In the genomic region with DNA sequence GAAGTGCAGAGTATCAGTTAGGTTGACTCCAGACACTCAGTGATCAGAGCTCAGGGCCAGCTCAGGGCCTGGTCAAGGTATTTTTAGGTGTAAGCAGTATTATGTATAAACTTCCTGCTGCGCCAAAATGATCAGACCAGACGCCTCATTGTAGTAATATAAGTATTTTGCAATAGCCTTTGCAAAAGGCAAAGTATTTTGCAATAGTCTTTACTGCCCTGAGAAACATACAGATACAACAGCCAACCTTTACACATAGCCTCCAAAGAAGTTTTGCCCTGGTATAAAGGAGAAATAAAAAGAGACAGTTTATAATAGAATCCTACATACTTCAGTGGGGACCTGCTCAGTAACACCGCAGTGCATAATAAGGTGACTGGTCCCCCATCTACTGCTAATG, we compare ENCODE assay signal across 14 cellular contexts.
DNase-seq lines count a peak whose midpoint lies in the region; ATAC-seq, FAIRE-seq and TF ChIP-seq lines count a peak whose summit lies in the region.
"Had no signal": no experiment of that assay in that cellular context is flagged by ENCODE, and none has a peak within 500 bp of the region (broad histone marks: within the 10 kb centered on the region; RNA-seq: fewer than 3 reads in every experiment).

No MANE protein-coding gene starts in this region.

- no peak for DNase-seq in HepG2 (ENCODE audit: low spot score)
- no peak for DNase-seq in right lobe of liver
- DNase-seq in NOMO-1 treated with DMSO at 0.1 percent for 48 hours (lab: John Stamatoyannopoulos, UW; ENCODE audit: unreplicated experiment) = peak; percentile 20
- no peak for DNase-seq in H1 (ENCODE audit: low read depth in 1 of 2, low spot score in 2 of 2)
- no peak for DNase-seq in cerebellum (ENCODE audit: low spot score)
- DNase-seq in NCI-H2171 (lab: John Stamatoyannopoulos, UW) = no peak
- DNase-seq: 8988T; Calu3; CD4-positive, CD25-positive, alpha-beta regulatory T cell; DMS 273 treated with DMSO at 0.1 percent for 48 hours had no signal

- H3K4me2 ChIP-seq in HepG2 (ENCODE audit: low read depth, low read length) (no peak overlapping the region), H1 (ENCODE audit: insufficient read depth in 1 of 2, low read depth in 2 of 2, low read length in 2 of 2) (no peak overlapping the region)
- H3K4me2 ChIP-seq: BLaER1 treated with 17β-estradiol and CSF1 and Interleukin-3, amounts not matched to agents 10 nM and 100 nM had no signal

- H3K27ac ChIP-seq in HepG2 (ENCODE audit: extremely low read length, insufficient read depth, low read length) = no peak overlapping the region
- H3K27ac ChIP-seq in right lobe of liver = no peak overlapping the region
- H3K27ac ChIP-seq in H1 (ENCODE audit: low read depth, low read length) = no peak overlapping the region
- H3K27ac ChIP-seq: BLaER1 treated with 17β-estradiol and CSF1 and Interleukin-3, amounts not matched to agents 10 nM and 100 nM had no signal

- H3K23me2 ChIP-seq in H1 (ENCODE audit: low read depth, low read length) = no peaks in the 10 kb centered on the region

- H4K91ac ChIP-seq in H1 (replicated peaks; ENCODE audit: insufficient read length, low read length) = no peak overlapping the region

- TF ChIP-seq POLR2A in HepG2 (IDR thresholded peaks at IDR 0.05; ENCODE audit: insufficient read depth in 1 of 2, low read depth in 2 of 2, low read length in 2 of 2) = no peak
- TF ChIP-seq POLR2A in right lobe of liver (IDR thresholded peaks at IDR 0.05) = no peak
- TF ChIP-seq POLR2A in H1 (IDR thresholded peaks at IDR 0.05; ENCODE audit: control extremely low read depth in 1 of 2, low read depth in 2 of 2, low read length in 2 of 2) = no peak

- H3K79me1 ChIP-seq in H1 (ENCODE audit: low read depth, low read length) = no peaks in the 10 kb centered on the region

- CTCF ChIA-PET in HepG2 (lab: Yijun Ruan, JAX; ENCODE audit: low intra/inter-chr PET ratio, low total read pairs) = no interaction called here
- CTCF ChIA-PET in H1 (lab: Charles Lee; ENCODE audit: partially characterized antibody) = interaction anchor here (0.9 to 5.6 kb wide), 7 partner anchors 10 to 60 kb away, joined by 3 to 38 read pairs (median 5); no protein-coding TSS in a partner anchor

- intact Hi-C loops in HepG2 (cut with micrococcal nuclease; ENCODE audit: unreplicated experiment) = no loop called here
- intact Hi-C loops in right lobe of liver (cut with DNase I) = no loop called here

- H3K79me2 ChIP-seq in HepG2 (ENCODE audit: insufficient read depth, low read length) (no peaks in the 10 kb centered on the region), H1 (ENCODE audit: control insufficient read depth in 1 of 2, insufficient read depth in 2 of 2, low read length in 2 of 2) (no peaks in the 10 kb centered on the region)

- in situ Hi-C loops in HepG2 (cut with HindIII; ENCODE audit: extremely low pct_ligation_motif_present, low pct_unique_long_range_greater_than_20kb) = no loop called here

- BruUV-seq in HepG2 (replicated peaks; lab: Mats Ljungman, UMichigan) = no TSS peak

- WGBS in HepG2 (ENCODE audit: low lambda C conversion rate) = 29% methylated on average over 3 of the region's 3 CpGs
- WGBS in right lobe of liver (ENCODE audit: insufficient coverage, low coverage, low lambda C conversion rate, missing lambda C conversion rate) = 58% methylated on average over 3 of the region's 3 CpGs
- WGBS in H1 (ENCODE audit: extremely low coverage in 1 of 2, insufficient coverage in 1 of 2, insufficient read length in 1 of 2, insufficient replicate concordance in 2 of 2, low coverage in 1 of 2, low lambda C conversion rate in 2 of 2, missing lambda C conversion rate in 1 of 2), 2 experiments = 89% methylated on average over 3 of the region's 3 CpGs; no CpG with 5 or more reads in 1 of the 2 experiments

- H3K4me3 ChIP-seq in HepG2 (replicated peaks in 1 of 3; ENCODE audit: insufficient read depth in 1 of 3, low read depth in 2 of 3, low read length in 3 of 3) = no peak overlapping the region
- no peak overlapping the region for H3K4me3 ChIP-seq in right lobe of liver
- no peak overlapping the region for H3K4me3 ChIP-seq in H1 (ENCODE audit: extremely low read depth in 1 of 4, insufficient read depth in 2 of 4, low read depth in 3 of 4, low read length in 4 of 4)
- H3K4me3 ChIP-seq: BLaER1 treated with 17β-estradiol and CSF1 and Interleukin-3, amounts not matched to agents 10 nM and 100 nM had no signal

- no peak for ATAC-seq in HepG2
- no peak for ATAC-seq in right lobe of liver
- no peak for ATAC-seq in HG02610 (IDR thresholded peaks at IDR 0.05; ENCODE audit: unreplicated experiment)
- ATAC-seq: HCT116 had no signal

- POLR2A ChIA-PET in HepG2 (lab: Yijun Ruan, JAX) (no interaction called here), H1 (lab: Charles Lee; ENCODE audit: partially characterized antibody) (no interaction called here)

- no peak for TF ChIP-seq CTCF in HepG2 (CRISPR knock-in tag; IDR thresholded peaks at IDR 0.05)
- TF ChIP-seq CTCF in right lobe of liver (IDR thresholded peaks at IDR 0.05) = no peak
- TF ChIP-seq CTCF in H1 (IDR thresholded peaks at IDR 0.05; ENCODE audit: control extremely low read depth in 1 of 3, insufficient read depth in 1 of 3, low read depth in 1 of 3, low read length in 3 of 3) = no peak

- FAIRE-seq in HepG2 (lab: Jason Lieb, UNC) (no peak), H1 (lab: Jason Lieb, UNC) (no peak)
- FAIRE-seq: H54 had no signal

- H2BK20ac ChIP-seq in H1 (ENCODE audit: low read length) = no peak overlapping the region

- H3K36me3 ChIP-seq in HepG2 (replicated peaks in 1 of 2; ENCODE audit: control insufficient read depth in 1 of 2, insufficient read depth in 2 of 2, low read length in 2 of 2) (no peaks in the 10 kb centered on the region), right lobe of liver (no peaks in the 10 kb centered on the region), H1 (ENCODE audit: control insufficient read depth in 2 of 4, insufficient read depth in 4 of 4, low read length in 3 of 4) (no peaks in the 10 kb centered on the region)
- H3K36me3 ChIP-seq: BLaER1 treated with 17β-estradiol and CSF1 and Interleukin-3, amounts not matched to agents 10 nM and 100 nM had no signal

- no peaks in the 10 kb centered on the region; the same call in 1 of the 2 replicates for H4K20me1 ChIP-seq in HepG2 (ENCODE audit: insufficient read depth, low read length)
- no peaks in the 10 kb centered on the region for H4K20me1 ChIP-seq in H1 (replicated peaks in 1 of 2; ENCODE audit: control insufficient read depth in 1 of 2, insufficient read depth in 2 of 2, low read length in 2 of 2)
- H4K20me1 ChIP-seq: BLaER1 treated with 17β-estradiol and CSF1 and Interleukin-3, amounts not matched to agents 10 nM and 100 nM had no signal

- H3K4ac ChIP-seq in H1 (replicated peaks; ENCODE audit: insufficient read length, low read depth, low read length) = no peak overlapping the region

- H4K5ac ChIP-seq in H1 (ENCODE audit: insufficient read length, low read depth, low read length) = no peak overlapping the region

- H3K14ac ChIP-seq in H1 (ENCODE audit: insufficient read length) = no peak overlapping the region

- peak overlapping the region; percentile 26; the same call in 1 of the 2 replicates for H2AK5ac ChIP-seq in H1 (ENCODE audit: low read depth, low read length)

- H2BK15ac ChIP-seq in H1 (ENCODE audit: low read length) = 0 out of 2 replicates have a peak overlapping the region, but pooled peaks have one; percentile 89

- H2AFZ ChIP-seq in HepG2 (ENCODE audit: low read length) (no peak overlapping the region), H1 (ENCODE audit: low read length) (no peak overlapping the region)

- H2BK12ac ChIP-seq in H1 (ENCODE audit: low read depth, low read length) = 0 out of 2 replicates have a peak overlapping the region, but pooled peaks have one; percentile 43

- no peak overlapping the region for H3K18ac ChIP-seq in H1 (ENCODE audit: extremely low read depth, low read length)

- H3K23ac ChIP-seq in H1 (ENCODE audit: insufficient read length) = no peak overlapping the region

- no peak overlapping the region for H3K56ac ChIP-seq in H1 (replicated peaks; ENCODE audit: insufficient read length, low read depth, low read length)

- H2BK5ac ChIP-seq in H1 (ENCODE audit: low read depth, low read length) = no peak overlapping the region

- TF ChIP-seq EP300 in HepG2 (IDR thresholded peaks at IDR 0.05; ENCODE audit: low read depth in 2 of 2, low read length in 2 of 2) (no peak), HepG2 (CRISPR knock-in tag; IDR thresholded peaks at IDR 0.05; ENCODE audit: borderline replicate concordance) (no peak), H1 (IDR thresholded peaks at IDR 0.05; ENCODE audit: borderline replicate concordance in 1 of 2, low read depth in 2 of 2, low read length in 2 of 2) (no peak)

- peaks cover 0 to 10% of the 10 kb centered on the region in 2 experiments; a peak in 1 of 5 replicates for H3K27me3 ChIP-seq in HepG2 (ENCODE audit: control insufficient read depth in 1 of 2, insufficient read depth in 2 of 2, low read length in 2 of 2)
- H3K27me3 ChIP-seq in right lobe of liver = no peaks in the 10 kb centered on the region
- 0 out of 7 replicates have a peak, but pooled peaks cover 0 to 2% (median 0%) of the 10 kb centered on the region in 4 experiments for H3K27me3 ChIP-seq in H1 (replicated peaks in 1 of 4; ENCODE audit: control insufficient read depth in 3 of 4, extremely low read depth in 1 of 4, insufficient read depth in 3 of 4, low read length in 3 of 4)
- H3K27me3 ChIP-seq: BLaER1 treated with 17β-estradiol and CSF1 and Interleukin-3, amounts not matched to agents 10 nM and 100 nM had no signal

- H4K8ac ChIP-seq in H1 (ENCODE audit: extremely low read depth, insufficient read depth, low read length) = no peak overlapping the region

- TF ChIP-seq RAD21 in HepG2 (CRISPR knock-in tag; IDR thresholded peaks at IDR 0.05) = no peak
- no peak for TF ChIP-seq RAD21 in H1 (IDR thresholded peaks at IDR 0.05 in 1 of 2, conservative IDR thresholded peaks at IDR 0.05 in 1 of 2; ENCODE audit: low read depth in 2 of 2, low read length in 2 of 2)

- H3K9ac ChIP-seq in HepG2 (ENCODE audit: insufficient read depth, low read depth, low read length) = no peak overlapping the region
- no peak overlapping the region for H3K9ac ChIP-seq in H1 (replicated peaks in 1 of 4; ENCODE audit: extremely low read depth in 1 of 4, low read depth in 3 of 4, low read length in 3 of 4)
- H3K9ac ChIP-seq: BLaER1 treated with 17β-estradiol and CSF1 and Interleukin-3, amounts not matched to agents 10 nM and 100 nM had no signal

- no peaks in the 10 kb centered on the region for H3K9me3 ChIP-seq in HepG2 (ENCODE audit: low read length)
- no peaks in the 10 kb centered on the region for H3K9me3 ChIP-seq in right lobe of liver
- no peaks in the 10 kb centered on the region for H3K9me3 ChIP-seq in H1 (ENCODE audit: insufficient read depth in 2 of 2, low read depth in 1 of 2, low read length in 1 of 2)
- H3K9me3 ChIP-seq: BLaER1 treated with 17β-estradiol and CSF1 and Interleukin-3, amounts not matched to agents 10 nM and 100 nM had no signal

- 0 out of 2 replicates have a peak, but pooled peaks cover 8% of the 10 kb centered on the region for H3K4me1 ChIP-seq in HepG2 (ENCODE audit: insufficient read depth, low read length)
- no peaks in the 10 kb centered on the region for H3K4me1 ChIP-seq in right lobe of liver
- H3K4me1 ChIP-seq in H1 (replicated peaks in 1 of 4; ENCODE audit: control insufficient read depth in 3 of 4, insufficient read depth in 4 of 4, low read length in 3 of 4) = peaks cover 3 to 8% (median 6%) of the 10 kb centered on the region in 4 experiments; a peak in 6 of 7 replicates
- H3K4me1 ChIP-seq: BLaER1 treated with 17β-estradiol and CSF1 and Interleukin-3, amounts not matched to agents 10 nM and 100 nM had no signal

- H2BK120ac ChIP-seq in H1 (replicated peaks; ENCODE audit: low read depth, low read length) = no peak overlapping the region

Comparison
In these comparisons a context has a peak if more than half of its experiments do, and no peak if none do; other contexts are left out.
1. Of the 41 proteins assayed by ChIP-seq in both HepG2 and H1: peak only in HepG2: CEBPB; only in H1: none; in both: none; in neither: 40.